In genomic region chr11:62706841-62707240, GRCh38 we compare ENCODE assay signal across 8 cellular contexts. TPM values are rescaled to one million over a fixed set of nuclear protein-coding genes. Genes with fewer than 3 reads are reported as not detected.
DNase-seq lines count a peak whose midpoint lies in the region; ATAC-seq and TF ChIP-seq lines count a peak whose summit lies in the region.

No MANE protein-coding gene starts in this region.

- H3K79me1 ChIP-seq in neuronal stem cell (ENCODE audit: low read depth, low read length): no peaks in the 10 kb centered on the region

- H4K20me1 ChIP-seq in PC-9 (ENCODE audit: insufficient read depth): no peaks in the 10 kb centered on the region

- H2BK120ac ChIP-seq in neuronal stem cell (ENCODE audit: low read depth, low read length): peak overlapping the region; percentile 18

- H2AFZ ChIP-seq in PC-9 (no peak overlapping the region), neuronal stem cell (ENCODE audit: low read length) (peak overlapping the region; percentile 77)

- H3K18ac ChIP-seq in neuronal stem cell (ENCODE audit: low read length): peak overlapping the region; percentile 98

- H3K4me1 Mint-ChIP-seq in CD4-positive, CD25-positive, alpha-beta regulatory T cell: peaks cover 0 to 53% (median 22%) of the 10 kb centered on the region in 4 donors
- peaks cover 28% of the 10 kb centered on the region for H3K4me1 Mint-ChIP-seq in endothelial cell (ENCODE audit: unreplicated experiment)

- peak overlapping the region; percentile 88 for H2AK5ac ChIP-seq in neuronal stem cell (ENCODE audit: low read depth, low read length)

- H3K9me3 Mint-ChIP-seq in CD4-positive, CD25-positive, alpha-beta regulatory T cell: no peaks in the 10 kb centered on the region
- H3K9me3 Mint-ChIP-seq in endothelial cell (ENCODE audit: unreplicated experiment): no peaks in the 10 kb centered on the region

- peak overlapping the region; percentile 83 for H3K27ac ChIP-seq in CD4-positive, CD25-positive, alpha-beta regulatory T cell (ENCODE audit: insufficient read depth, low read length, poor library complexity, severe bottlenecking)
- no peak overlapping the region for H3K27ac ChIP-seq in PC-9
- H3K27ac ChIP-seq in neuronal stem cell (replicated peaks; ENCODE audit: low read length): peak overlapping the region; percentile 92

- peaks cover 4% of the 10 kb centered on the region for H3K36me3 ChIP-seq in CD4-positive, CD25-positive, alpha-beta regulatory T cell (ENCODE audit: control insufficient read depth, insufficient read depth, low read length)
- H3K36me3 ChIP-seq in PC-9 (ENCODE audit: low read depth) (peaks cover 5% of the 10 kb centered on the region), neuronal stem cell (replicated peaks in 1 of 2; ENCODE audit: control insufficient read depth in 2 of 2, insufficient read depth in 2 of 2, low read length in 2 of 2) (peaks cover 12 to 57% of the 10 kb centered on the region in 2 donors)

- no peak overlapping the region for H4K91ac ChIP-seq in neuronal stem cell (ENCODE audit: low read depth, low read length, poor library complexity)

- TF ChIP-seq CTCF in PC-9 (conservative IDR thresholded peaks at IDR 0.05) (no peak), endothelial cell (IDR thresholded peaks at IDR 0.05; ENCODE audit: unreplicated experiment) (no peak)

- no peak overlapping the region for H3K14ac ChIP-seq in neuronal stem cell (ENCODE audit: low read length)

- peaks cover 41% of the 10 kb centered on the region for H3K4me1 ChIP-seq in CD4-positive, CD25-positive, alpha-beta regulatory T cell (ENCODE audit: control insufficient read depth, insufficient read depth, low read length, poor library complexity, severe bottlenecking)
- H3K4me1 ChIP-seq in PC-9 (replicated peaks; ENCODE audit: insufficient read depth) (peaks cover 30% of the 10 kb centered on the region), neuronal stem cell (ENCODE audit: control insufficient read depth in 2 of 2, insufficient read depth in 1 of 2, low read depth in 1 of 2, low read length in 2 of 2) (peaks cover 23 to 31% of the 10 kb centered on the region in 2 donors)

- no peak for DNase-seq in CD4-positive, CD25-positive, alpha-beta regulatory T cell
- DNase-seq in PC-9: no peak
- DNase-seq in endothelial cell (ENCODE audit: low spot score): no peak
- no peak for DNase-seq in neuronal stem cell (ENCODE audit: low spot score)
- no peak for DNase-seq in DMS114 treated with DMSO at 0.1 percent for 48 hours (lab: John Stamatoyannopoulos, UW; ENCODE audit: unreplicated experiment)
- DNase-seq in stimulated activated CD4-positive, alpha-beta T cell treated with anti-CD3 and anti-CD28 coated beads, Interleukin-2, amount 100 ng/mL, for 24 hours: no peak

- H3K9me3 ChIP-seq in CD4-positive, CD25-positive, alpha-beta regulatory T cell (ENCODE audit: control insufficient read depth in 2 of 2, low read length in 2 of 2): no peaks in the 10 kb centered on the region
- no peaks in the 10 kb centered on the region for H3K9me3 ChIP-seq in PC-9 (ENCODE audit: insufficient read depth, low read depth)
- H3K9me3 ChIP-seq in neuronal stem cell (replicated peaks in 1 of 2; ENCODE audit: control insufficient read depth in 2 of 2, insufficient read depth in 1 of 2, low read depth in 1 of 2, low read length in 2 of 2): no peaks in the 10 kb centered on the region

- no peaks in the 10 kb centered on the region for H3K27me3 ChIP-seq in CD4-positive, CD25-positive, alpha-beta regulatory T cell (ENCODE audit: control insufficient read depth, insufficient read depth, low read length)
- no peaks in the 10 kb centered on the region for H3K27me3 ChIP-seq in PC-9 (ENCODE audit: insufficient read depth, low read depth)
- H3K27me3 ChIP-seq in neuronal stem cell (ENCODE audit: control insufficient read depth in 3 of 3, insufficient read depth in 3 of 3, low read depth in 1 of 3, low read length in 3 of 3): no peaks in the 10 kb centered on the region

- peaks cover 48% of the 10 kb centered on the region for H3F3A ChIP-seq in PC-9 (ENCODE audit: insufficient read depth, low read depth)

- H3K27ac Mint-ChIP-seq in CD4-positive, CD25-positive, alpha-beta regulatory T cell: peak overlapping the region; percentile 5 to 76 (median 76)
- peak overlapping the region; percentile 89 for H3K27ac Mint-ChIP-seq in endothelial cell (ENCODE audit: unreplicated experiment)

- H4K8ac ChIP-seq in neuronal stem cell (ENCODE audit: low read depth, low read length): no peak overlapping the region

- peak overlapping the region; percentile 90 for H3K23ac ChIP-seq in neuronal stem cell (ENCODE audit: low read depth, low read length, poor library complexity)

- ATAC-seq in CD4-positive, CD25-positive, alpha-beta regulatory T cell (ENCODE audit: low read depth in 2 of 2): no peak
- no peak for ATAC-seq in HG02678 (IDR thresholded peaks at IDR 0.05; ENCODE audit: unreplicated experiment)
- no peak for ATAC-seq in GM19035 (IDR thresholded peaks at IDR 0.05; ENCODE audit: unreplicated experiment)

- POLR2A ChIA-PET in PC-9 (lab: Charles Lee; ENCODE audit: unreplicated experiment): interaction anchor here (0.6 to 0.7 kb wide), 3 partner anchors 115 to 373 kb away, joined by 5 to 6 read pairs (median 5); no protein-coding TSS in a partner anchor

- peak overlapping the region; percentile 91 to 93 (median 92) for H3K4me3 Mint-ChIP-seq in CD4-positive, CD25-positive, alpha-beta regulatory T cell
- peak overlapping the region; percentile 92 for H3K4me3 Mint-ChIP-seq in endothelial cell (ENCODE audit: unreplicated experiment)

- peak overlapping the region; percentile 46 for H3K4me3 ChIP-seq in CD4-positive, CD25-positive, alpha-beta regulatory T cell (ENCODE audit: low read depth, low read length)
- H3K4me3 ChIP-seq in PC-9 (no peak overlapping the region), neuronal stem cell (ENCODE audit: low read length in 2 of 2) (peak overlapping the region; percentile 70 to 73)

- peaks cover 19% of the 10 kb centered on the region for H3K79me2 ChIP-seq in PC-9 (ENCODE audit: low read depth)

- H3K9me2 ChIP-seq in PC-9 (ENCODE audit: insufficient read depth): no peaks in the 10 kb centered on the region

- peak overlapping the region; percentile 86 for H3K9ac ChIP-seq in neuronal stem cell (ENCODE audit: low read depth, low read length, poor library complexity)

- H2BK12ac ChIP-seq in neuronal stem cell (ENCODE audit: low read length): no peak overlapping the region

- H2BK15ac ChIP-seq in neuronal stem cell (ENCODE audit: low read length): no peak overlapping the region

- no peak overlapping the region for H3K4ac ChIP-seq in neuronal stem cell (ENCODE audit: low read length)

- no peaks in the 10 kb centered on the region for H3K27me3 Mint-ChIP-seq in CD4-positive, CD25-positive, alpha-beta regulatory T cell
- H3K27me3 Mint-ChIP-seq in endothelial cell (ENCODE audit: unreplicated experiment): peaks cover 9% of the 10 kb centered on the region

- peak overlapping the region; percentile 94 for H2BK5ac ChIP-seq in neuronal stem cell (ENCODE audit: low read length)

- intact Hi-C loops in PC-9 (cut with micrococcal nuclease; ENCODE audit: unreplicated experiment): loop anchor here (1.0 to 5.0 kb wide), 3 partner anchors 15 to 135 kb away; partner anchors contain the start of genes EML3 and ROM1

- no CpG with 5 or more reads among the region's 8 CpGs for WGBS in neuronal stem cell (ENCODE audit: extremely low coverage in 2 of 2, insufficient read length in 2 of 2, insufficient replicate concordance in 1 of 2), 2 donors

- H3K36me3 Mint-ChIP-seq in CD4-positive, CD25-positive, alpha-beta regulatory T cell: no peaks in the 10 kb centered on the region
- H3K36me3 Mint-ChIP-seq in endothelial cell (ENCODE audit: low read depth, unreplicated experiment): peaks cover 17% of the 10 kb centered on the region

- no TSS peak for BruUV-seq in PC-9 (replicated peaks; lab: Mats Ljungman, UMichigan)

- CTCF ChIA-PET in PC-9 (lab: Charles Lee): interaction anchor here (0.6 kb wide), 1 partner anchor 80 kb away, joined by 4 read pairs; no protein-coding TSS in a partner anchor

- H3K4me2 ChIP-seq in PC-9 (peak overlapping the region; percentile 96), neuronal stem cell (ENCODE audit: insufficient read depth, low read length, poor library complexity, severe bottlenecking) (peak overlapping the region; percentile 94)

RNA-seq across cellular contexts. Expression of gene BSCL2, which starts 0.4 kb away (rescaled TPM):
- total RNA-seq in CD4-positive, CD25-positive, alpha-beta regulatory T cell: 23.9 TPM
- polyA plus RNA-seq in CD4-positive, CD25-positive, alpha-beta regulatory T cell: 10 to 100 TPM; 36.2 to 49.2 (median 42.9) TPM
- total RNA-seq in PC-9 (2021): 173 and 201 TPM in 2 replicates
- 53.6 TPM for total RNA-seq in endothelial cell (ENCODE audit: unreplicated experiment)
- 70.6 TPM for polyA plus RNA-seq in neuronal stem cell (2013, experiment 1 of 2)
- 63.6 TPM for polyA plus RNA-seq in neuronal stem cell (2013, experiment 2 of 2)

RNA-seq across cellular contexts. Expression of gene GNG3, which starts 0.6 kb away (rescaled TPM):
- not detected for total RNA-seq in CD4-positive, CD25-positive, alpha-beta regulatory T cell
- polyA plus RNA-seq in CD4-positive, CD25-positive, alpha-beta regulatory T cell: under 1 TPM in 2 of 4 donors, not detected in 2; 0.21 to 0.72 TPM
- total RNA-seq in PC-9 (2021) (0.57 TPM in 1 of 2 replicates, not detected in the other), endothelial cell (ENCODE audit: unreplicated experiment) (1.1 TPM)
- 1.9 TPM for polyA plus RNA-seq in neuronal stem cell (2013, experiment 1 of 2)
- polyA plus RNA-seq in neuronal stem cell (2013, experiment 2 of 2): 1.7 TPM

RNA-seq across cellular contexts. Expression of gene LRRN4CL, which starts 17.5 kb away (rescaled TPM):
- not detected for total RNA-seq in CD4-positive, CD25-positive, alpha-beta regulatory T cell
- not detected for polyA plus RNA-seq in CD4-positive, CD25-positive, alpha-beta regulatory T cell
- total RNA-seq in PC-9 (2021): 1.0 and 1.3 TPM in 2 replicates
- total RNA-seq in endothelial cell (ENCODE audit: unreplicated experiment): 0.44 TPM
- not detected for polyA plus RNA-seq in neuronal stem cell (2013, experiment 1 of 2)
- 0.01 TPM for polyA plus RNA-seq in neuronal stem cell (2013, experiment 2 of 2)

RNA-seq across cellular contexts. Expression of gene HNRNPUL2, which starts 20.4 kb away (rescaled TPM):
- total RNA-seq in CD4-positive, CD25-positive, alpha-beta regulatory T cell: 52.8 TPM
- polyA plus RNA-seq in CD4-positive, CD25-positive, alpha-beta regulatory T cell: 1 to 10 TPM in 3 of 4 donors, under 1 TPM in 1; 0.85 to 1.5 (median 1.2) TPM
- total RNA-seq in PC-9 (2021) (55.2 and 76.9 TPM in 2 replicates), endothelial cell (ENCODE audit: unreplicated experiment) (43.6 TPM)
- 46.6 TPM for polyA plus RNA-seq in neuronal stem cell (2013, experiment 1 of 2)
- polyA plus RNA-seq in neuronal stem cell (2013, experiment 2 of 2): 45.8 TPM

RNA-seq across cellular contexts. Expression of gene TTC9C, which starts 21.4 kb away (rescaled TPM):
- total RNA-seq in CD4-positive, CD25-positive, alpha-beta regulatory T cell: 19.4 TPM
- 10 to 100 TPM; 27.6 to 39.5 (median 31.6) TPM for polyA plus RNA-seq in CD4-positive, CD25-positive, alpha-beta regulatory T cell
- total RNA-seq in PC-9 (2021) (65.3 and 71.4 TPM in 2 replicates), endothelial cell (ENCODE audit: unreplicated experiment) (38.1 TPM)
- 69.5 TPM for polyA plus RNA-seq in neuronal stem cell (2013, experiment 1 of 2)
- polyA plus RNA-seq in neuronal stem cell (2013, experiment 2 of 2): 75.5 TPM
